In genomic region chr5:55051357-55051756, GRCh38 we compare ENCODE assay signal across 1 cellular context.
A peak's percentile ranks its signal among the peaks of the same experiment; 100 is the strongest.
TF ChIP-seq lines count a peak whose summit lies in the region.

No MANE protein-coding gene starts in this region.

TF ChIP-seq in endothelial cell of umbilical vein, 7 proteins besides CTCF, POLR2A, EP300 and RAD21:
- TF ChIP-seq MYC (IDR thresholded peaks at IDR 0.05; ENCODE audit: low read depth, low read length), result no peak
- TF ChIP-seq GATA2 (IDR thresholded peaks at IDR 0.05; ENCODE audit: insufficient read depth, insufficient read length, low read depth, low read length), result no peak
- TF ChIP-seq FOS (IDR thresholded peaks at IDR 0.05; ENCODE audit: borderline replicate concordance, insufficient read depth, low read length), result peak; percentile 12
- TF ChIP-seq EZH2 (IDR thresholded peaks at IDR 0.05; ENCODE audit: borderline replicate concordance, low read depth, low read length, severe bottlenecking), result no peak
- TF ChIP-seq MAX (IDR thresholded peaks at IDR 0.05; ENCODE audit: insufficient read depth, insufficient read length), result no peak
- no peak for TF ChIP-seq POLR2AphosphoS5 (IDR thresholded peaks at IDR 0.05; ENCODE audit: insufficient read depth, low read depth, low read length)
